Comparison of ENCODE assay signal across 14 cellular contexts in the genomic region with DNA sequence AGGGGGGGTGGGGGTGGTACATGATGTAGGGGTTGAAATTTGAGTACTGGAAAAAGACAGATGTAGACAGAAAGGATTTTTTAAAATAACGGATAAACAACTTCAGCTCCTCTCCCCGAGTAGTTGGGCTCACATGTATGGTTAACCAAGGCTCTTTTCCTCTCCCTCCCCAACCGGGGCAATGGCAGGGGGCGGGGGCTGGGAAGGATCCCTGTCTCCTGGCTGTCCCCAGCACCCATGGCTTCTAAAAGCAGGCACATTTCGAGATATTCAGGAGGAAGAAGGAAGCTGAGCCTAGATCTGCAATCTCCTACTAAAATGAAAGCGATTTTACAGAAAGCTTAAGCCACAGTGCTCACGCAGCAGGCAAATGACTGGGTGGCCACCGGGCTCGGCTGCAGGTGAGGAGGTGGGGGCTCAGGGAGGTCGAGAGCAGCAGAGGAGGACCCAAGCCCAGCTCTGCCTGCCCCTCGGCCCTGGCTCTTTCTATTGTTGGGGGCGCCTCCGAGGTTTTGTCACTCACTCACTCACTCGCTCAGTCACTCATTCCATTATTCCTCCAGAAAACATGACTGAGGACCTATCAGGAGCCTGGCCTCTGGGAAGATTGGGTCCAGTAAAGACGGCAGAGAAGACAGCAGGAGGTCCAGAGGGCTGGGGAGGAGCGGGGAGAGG.
"Had no signal": no experiment of that assay in that cellular context is flagged by ENCODE, and none has a peak within 500 bp of the region (broad histone marks: within the 10 kb centered on the region; RNA-seq: fewer than 3 reads in every experiment).

No MANE protein-coding gene starts in this region.

- ATAC-seq: activated T-cell treated with anti-CD3 and anti-CD28 coated beads, Interleukin-2, amount 50 U/mL, for 4 hours; lower lobe of right lung; pancreas; stimulated activated memory B cell treated with anti-CD40 and anti-IgM and Interleukin-4, amounts not matched to agents 10 μg/mL and 1 μg/mL and 100 μg/mL, for 72 hours had no signal

- H3K27me3 ChIP-seq: colonic mucosa, pancreas, thyroid gland, uterus had no signal

- H3K4me3 ChIP-seq: colonic mucosa, esophagus squamous epithelium, lower lobe of right lung, pancreas, thyroid gland, uterus had no signal

- H3K9me3 ChIP-seq: colonic mucosa, esophagus squamous epithelium, lower lobe of right lung, pancreas, thyroid gland, uterus had no signal

- H3K27ac ChIP-seq: colonic mucosa, esophagus squamous epithelium, lower lobe of right lung, pancreas, thyroid gland, uterus had no signal

- H3K36me3 ChIP-seq: colonic mucosa, esophagus squamous epithelium, lower lobe of right lung, pancreas, thyroid gland, uterus had no signal

- H3K4me1 ChIP-seq: colonic mucosa, esophagus squamous epithelium, lower lobe of right lung, pancreas, uterus had no signal

- DNase-seq: activated CD4-positive, alpha-beta T cell treated with anti-CD3 and anti-CD28 coated beads, Interleukin-2, amount 50 U/mL, for 1 hour; activated gamma-delta T cell; activated T-cell treated with anti-CD3 and anti-CD28 coated beads, Interleukin-2, amount 50 U/mL, for 4 hours; amniotic stem cell; caudate nucleus; colonic mucosa; esophagus squamous epithelium; hippocampal formation; lower lobe of right lung; nephron progenitor cell; pancreas; thyroid gland had no signal
